In the genomic region with DNA sequence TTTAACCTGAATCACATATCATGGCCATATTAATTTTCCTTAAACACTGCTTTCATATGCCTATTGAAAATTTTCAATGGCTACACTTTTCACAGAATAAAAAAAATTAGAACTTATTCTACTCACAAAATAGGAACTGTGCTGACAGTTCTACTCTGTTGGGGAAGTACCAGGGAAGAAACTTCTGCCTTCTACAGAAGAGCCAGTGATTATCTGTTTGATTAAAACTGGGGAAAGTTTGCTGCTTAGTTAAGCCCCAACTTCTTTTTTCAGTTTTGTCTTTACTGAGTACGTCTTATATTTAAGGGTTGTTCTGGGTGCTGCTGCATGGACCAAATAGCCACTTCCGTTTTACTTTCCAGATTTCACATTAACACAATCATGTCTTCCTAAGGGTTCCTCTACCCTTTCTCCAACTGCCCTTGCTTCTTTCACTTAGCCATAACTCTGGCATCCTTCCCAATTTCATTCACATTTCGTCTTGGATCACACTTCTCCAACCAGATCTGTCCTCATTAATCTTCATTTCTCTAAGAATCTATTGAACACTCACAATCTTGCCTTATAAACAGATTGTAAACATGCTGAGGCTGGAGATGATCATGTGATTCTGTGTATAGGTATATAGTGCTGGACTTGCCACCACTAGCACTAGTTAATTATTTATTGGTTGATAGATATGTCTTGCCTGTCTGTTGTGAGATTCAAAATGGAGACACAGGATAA, we compare ENCODE assay signal across 10 cellular contexts. TPM values are rescaled to one million over a fixed set of nuclear protein-coding genes. Genes with fewer than 3 reads are reported as not detected.
DNase-seq lines count a peak whose midpoint lies in the region; ATAC-seq, FAIRE-seq and TF ChIP-seq lines count a peak whose summit lies in the region.
"Had no signal": no experiment of that assay in that cellular context is flagged by ENCODE, and none has a peak within 500 bp of the region (broad histone marks: within the 10 kb centered on the region; RNA-seq: fewer than 3 reads in every experiment).

No MANE protein-coding gene starts in this region.

- WGBS in HepG2 (ENCODE audit: low lambda C conversion rate), result 95% methylated on average over 3 of the region's 3 CpGs
- 50% methylated on average over 3 of the region's 3 CpGs for WGBS in right lobe of liver (ENCODE audit: insufficient coverage, low coverage, low lambda C conversion rate, missing lambda C conversion rate)

- H3K27ac ChIP-seq in HepG2 (ENCODE audit: extremely low read length, insufficient read depth, low read length) (no peak overlapping the region), right lobe of liver (peak overlapping the region in 1 of 3 donors; percentile 51)
- no peak overlapping the region for H3K27ac ChIP-seq in effector memory CD4-positive, alpha-beta T cell (ENCODE audit: insufficient read depth, low read length, poor library complexity, severe bottlenecking)
- H3K27ac ChIP-seq: C4-2B had no signal

- H3K27me3 Mint-ChIP-seq in activated naive CD8-positive, alpha-beta T cell, result peaks cover 4% of the 10 kb centered on the region
- H3K27me3 Mint-ChIP-seq in type B pancreatic cell, result no peaks in the 10 kb centered on the region
- H3K27me3 Mint-ChIP-seq in activated CD4-positive, alpha-beta memory T cell treated with anti-CD3 and anti-CD28 coated beads for 36 hours, result peaks cover 8% of the 10 kb centered on the region

- no peak for TF ChIP-seq RAD21 in HepG2 (CRISPR knock-in tag; IDR thresholded peaks at IDR 0.05)

- no peaks in the 10 kb centered on the region; a peak in 1 of 5 replicates for H3K27me3 ChIP-seq in HepG2 (ENCODE audit: control insufficient read depth in 1 of 2, insufficient read depth in 2 of 2, low read length in 2 of 2)
- no peaks in the 10 kb centered on the region for H3K27me3 ChIP-seq in right lobe of liver
- no peaks in the 10 kb centered on the region for H3K27me3 ChIP-seq in effector memory CD4-positive, alpha-beta T cell (replicated peaks; ENCODE audit: control insufficient read depth, insufficient read depth, low read length, poor library complexity, severe bottlenecking)

- H3K79me2 ChIP-seq in HepG2 (ENCODE audit: insufficient read depth, low read length), result peaks cover 27% of the 10 kb centered on the region

- peak overlapping the region; percentile 95; the same call in 1 of the 2 replicates for H3K4me2 ChIP-seq in HepG2 (ENCODE audit: low read depth, low read length)

- in situ Hi-C loops in HepG2 (cut with HindIII; ENCODE audit: extremely low pct_ligation_motif_present, low pct_unique_long_range_greater_than_20kb), result no loop called here

- H3K36me3 ChIP-seq in HepG2 (replicated peaks in 1 of 2; ENCODE audit: control insufficient read depth in 1 of 2, insufficient read depth in 2 of 2, low read length in 2 of 2) (no peaks in the 10 kb centered on the region), right lobe of liver (no peaks in the 10 kb centered on the region)
- H3K36me3 ChIP-seq in effector memory CD4-positive, alpha-beta T cell (ENCODE audit: control insufficient read depth, insufficient read depth, low read length), result no peaks in the 10 kb centered on the region
- H3K36me3 ChIP-seq: transverse colon had no signal

- peak overlapping the region; percentile 36 for H3K4me3 Mint-ChIP-seq in activated naive CD8-positive, alpha-beta T cell
- H3K4me3 Mint-ChIP-seq in type B pancreatic cell, result peak overlapping the region; percentile 21
- no peak overlapping the region for H3K4me3 Mint-ChIP-seq in activated CD4-positive, alpha-beta memory T cell treated with anti-CD3 and anti-CD28 coated beads for 36 hours

- H3K9me3 Mint-ChIP-seq in activated naive CD8-positive, alpha-beta T cell (ENCODE audit: low read depth), result no peaks in the 10 kb centered on the region
- H3K9me3 Mint-ChIP-seq in type B pancreatic cell, result no peaks in the 10 kb centered on the region
- H3K9me3 Mint-ChIP-seq in activated CD4-positive, alpha-beta memory T cell treated with anti-CD3 and anti-CD28 coated beads for 36 hours, result peaks cover 7% of the 10 kb centered on the region

- CTCF ChIA-PET in HepG2 (lab: Yijun Ruan, JAX; ENCODE audit: low intra/inter-chr PET ratio, low total read pairs), result no interaction called here
- CTCF ChIA-PET in activated CD4-positive, alpha-beta memory T cell treated with anti-CD3 and anti-CD28 coated beads for 36 hours (lab: Charles Lee), result no interaction called here

- H2AFZ ChIP-seq in HepG2 (ENCODE audit: low read length), result peak overlapping the region; percentile 48

- H3K27ac Mint-ChIP-seq in activated naive CD8-positive, alpha-beta T cell, result peak overlapping the region; percentile 72
- H3K27ac Mint-ChIP-seq in type B pancreatic cell, result peak overlapping the region; percentile 14
- no peak overlapping the region for H3K27ac Mint-ChIP-seq in activated CD4-positive, alpha-beta memory T cell treated with anti-CD3 and anti-CD28 coated beads for 36 hours

- no peak for TF ChIP-seq CTCF in HepG2 (CRISPR knock-in tag; IDR thresholded peaks at IDR 0.05)
- TF ChIP-seq CTCF in right lobe of liver (IDR thresholded peaks at IDR 0.05), result no peak
- no peak for TF ChIP-seq CTCF in type B pancreatic cell (conservative IDR thresholded peaks at IDR 0.05)

- H3K4me1 ChIP-seq in HepG2 (ENCODE audit: insufficient read depth, low read length) (peaks cover 62% of the 10 kb centered on the region), right lobe of liver (peaks cover 0 to 45% (median 15%) of the 10 kb centered on the region in 4 donors)
- peaks cover 17% of the 10 kb centered on the region for H3K4me1 ChIP-seq in effector memory CD4-positive, alpha-beta T cell (ENCODE audit: control insufficient read depth, insufficient read depth, low read length, poor library complexity, severe bottlenecking)

- ATAC-seq in HepG2, result no peak
- ATAC-seq in right lobe of liver, result no peak
- peak; percentile 31 for ATAC-seq in HG02981 (IDR thresholded peaks at IDR 0.05; ENCODE audit: unreplicated experiment)

- H3K4me1 Mint-ChIP-seq in activated naive CD8-positive, alpha-beta T cell (ENCODE audit: low read depth), result peaks cover 43% of the 10 kb centered on the region
- H3K4me1 Mint-ChIP-seq in type B pancreatic cell (ENCODE audit: unreplicated experiment), result peaks cover 24% of the 10 kb centered on the region
- peaks cover 43% of the 10 kb centered on the region for H3K4me1 Mint-ChIP-seq in activated CD4-positive, alpha-beta memory T cell treated with anti-CD3 and anti-CD28 coated beads for 36 hours (ENCODE audit: low read depth)

- BruUV-seq in HepG2 (replicated peaks; lab: Mats Ljungman, UMichigan), result no TSS peak

- no peaks in the 10 kb centered on the region for H4K20me1 ChIP-seq in HepG2 (ENCODE audit: insufficient read depth, low read length)

- DNase-seq in HepG2 (ENCODE audit: low spot score) (no peak), right lobe of liver (no peak), type B pancreatic cell (ENCODE audit: extremely low spot score, unreplicated experiment) (no peak), DMS114 treated with DMSO at 0.1 percent for 48 hours (lab: John Stamatoyannopoulos, UW; ENCODE audit: unreplicated experiment) (no peak)
- DNase-seq in activated CD4-positive, alpha-beta memory T cell treated with anti-CD3 and anti-CD28 coated beads for 36 hours, result no peak
- no peak for DNase-seq in effector memory CD4-positive, alpha-beta T cell
- DNase-seq: transverse colon had no signal

- H3K4me3 ChIP-seq in HepG2 (replicated peaks in 1 of 3; ENCODE audit: insufficient read depth in 1 of 3, low read depth in 2 of 3, low read length in 3 of 3), result no peak overlapping the region
- no peak overlapping the region for H3K4me3 ChIP-seq in right lobe of liver
- no peak overlapping the region for H3K4me3 ChIP-seq in effector memory CD4-positive, alpha-beta T cell (ENCODE audit: insufficient read depth, low read depth, low read length, poor library complexity, severe bottlenecking)
- H3K4me3 ChIP-seq: transverse colon had no signal

- FAIRE-seq in HepG2 (lab: Jason Lieb, UNC), result no peak

- intact Hi-C loops in HepG2 (cut with micrococcal nuclease; ENCODE audit: unreplicated experiment), result no loop called here
- intact Hi-C loops in right lobe of liver (cut with DNase I), result no loop called here
- intact Hi-C loops in activated CD4-positive, alpha-beta memory T cell treated with anti-CD3 and anti-CD28 coated beads for 36 hours (cut with micrococcal nuclease), result no loop called here

- TF ChIP-seq EP300 in HepG2 (IDR thresholded peaks at IDR 0.05; ENCODE audit: low read depth in 2 of 2, low read length in 2 of 2) (no peak), HepG2 (CRISPR knock-in tag; IDR thresholded peaks at IDR 0.05; ENCODE audit: borderline replicate concordance) (no peak)

- POLR2A ChIA-PET in HepG2 (lab: Yijun Ruan, JAX), result no interaction called here
- POLR2A ChIA-PET in activated CD4-positive, alpha-beta memory T cell treated with anti-CD3 and anti-CD28 coated beads for 36 hours (lab: Charles Lee), result no interaction called here

- TF ChIP-seq POLR2A in HepG2 (IDR thresholded peaks at IDR 0.05; ENCODE audit: insufficient read depth in 1 of 2, low read depth in 2 of 2, low read length in 2 of 2), result no peak
- no peak for TF ChIP-seq POLR2A in right lobe of liver (IDR thresholded peaks at IDR 0.05)

- H3K9ac ChIP-seq in HepG2 (ENCODE audit: insufficient read depth, low read depth, low read length), result no peak overlapping the region

- peaks cover 2% of the 10 kb centered on the region for H3K36me3 Mint-ChIP-seq in activated naive CD8-positive, alpha-beta T cell
- H3K36me3 Mint-ChIP-seq in type B pancreatic cell, result no peaks in the 10 kb centered on the region
- H3K36me3 Mint-ChIP-seq in activated CD4-positive, alpha-beta memory T cell treated with anti-CD3 and anti-CD28 coated beads for 36 hours, result peaks cover 3% of the 10 kb centered on the region

- 0 out of 2 replicates have a peak, but pooled peaks cover 9% of the 10 kb centered on the region for H3K9me3 ChIP-seq in HepG2 (ENCODE audit: low read length)
- H3K9me3 ChIP-seq in right lobe of liver, result no peaks in the 10 kb centered on the region
- no peaks in the 10 kb centered on the region for H3K9me3 ChIP-seq in effector memory CD4-positive, alpha-beta T cell (ENCODE audit: control insufficient read depth, low read length)
- H3K9me3 ChIP-seq: transverse colon had no signal

RNA-seq across cellular contexts. Expression of gene SEL1L, which starts 1.9 kb away (rescaled TPM):
- 38.1 and 61.0 TPM in 2 replicates for total RNA-seq in HepG2 (2016; rRNA removed; fragmentation: Illumina TruSeq; extraction: Trizol)
- total RNA-seq in HepG2 (2016; cell fraction: cytosol; rRNA removed; fragmentation: Illumina TruSeq; extraction: Trizol; ENCODE audit: low read depth), result 2.2 and 2.4 TPM in 2 replicates
- 37.0 and 61.0 TPM in 2 replicates for total RNA-seq in HepG2 (2016; cell fraction: insoluble cytoplasmic fraction; rRNA removed; fragmentation: Illumina TruSeq; extraction: Trizol)
- total RNA-seq in HepG2 (2016; cell fraction: membrane; rRNA removed; fragmentation: Illumina TruSeq; extraction: Trizol), result 6.3 and 8.3 TPM in 2 replicates
- 58.1 and 61.2 TPM in 2 replicates for total RNA-seq in HepG2 (2016; cell fraction: nucleus; rRNA removed; fragmentation: Illumina TruSeq; extraction: Trizol)
- polyA plus RNA-seq in HepG2 (2011; rRNA removed), result 14.6 and 15.3 TPM in 2 replicates
- polyA plus RNA-seq in HepG2 (2011; cell fraction: cytosol; rRNA removed), result 7.0 and 10.4 TPM in 2 replicates
- polyA plus RNA-seq in HepG2 (2011; cell fraction: nucleus; rRNA removed), result 14.9 and 15.1 TPM in 2 replicates
- 32.6 and 34.3 TPM in 2 replicates for polyA plus RNA-seq in HepG2 (2012)
- polyA plus RNA-seq in HepG2 (2016; cell fraction: cytosol; fragmentation: Illumina TruSeq; extraction: Trizol; ENCODE audit: low read depth), result 0.76 and 0.83 TPM in 2 replicates
- 15.4 and 16.6 TPM in 2 replicates for polyA plus RNA-seq in HepG2 (2016; cell fraction: insoluble cytoplasmic fraction; fragmentation: Illumina TruSeq; extraction: Trizol; ENCODE audit: low read depth)
- polyA plus RNA-seq in HepG2 (2016; cell fraction: membrane; fragmentation: Illumina TruSeq; extraction: Trizol; ENCODE audit: low read depth), result 1.8 and 2.1 TPM in 2 replicates
- 39.5 TPM in 2 replicates for polyA plus RNA-seq in HepG2 (2016; cell fraction: nucleus; fragmentation: Illumina TruSeq; extraction: Trizol; ENCODE audit: insufficient read depth, low read depth)
- polyA minus RNA-seq in HepG2 (2011; rRNA and poly(A)+ RNA removed; ENCODE audit: low replicate concordance), result 12.1 and 21.7 TPM in 2 replicates
- 25.1 and 25.6 TPM in 2 replicates for polyA minus RNA-seq in HepG2 (2011; cell fraction: cytosol; rRNA and poly(A)+ RNA removed)
- polyA minus RNA-seq in HepG2 (2011; cell fraction: nucleus; rRNA and poly(A)+ RNA removed), result 50.0 and 57.7 TPM in 2 replicates
- 100 to 1,000 TPM in 4 of 6 experiments, 10 to 100 TPM in 2; 60.7 to 146 (median 123) TPM for total RNA-seq in right lobe of liver
- total RNA-seq in type B pancreatic cell (ENCODE audit: low replicate concordance), result 58.3 and 59.0 TPM in 2 replicates
- total RNA-seq in activated CD4-positive, alpha-beta memory T cell treated with anti-CD3 and anti-CD28 coated beads for 36 hours, result 10 to 100 TPM; 49.0 to 50.2 TPM
